15 cellular contexts compared by ENCODE assay signal in the genomic region with DNA sequence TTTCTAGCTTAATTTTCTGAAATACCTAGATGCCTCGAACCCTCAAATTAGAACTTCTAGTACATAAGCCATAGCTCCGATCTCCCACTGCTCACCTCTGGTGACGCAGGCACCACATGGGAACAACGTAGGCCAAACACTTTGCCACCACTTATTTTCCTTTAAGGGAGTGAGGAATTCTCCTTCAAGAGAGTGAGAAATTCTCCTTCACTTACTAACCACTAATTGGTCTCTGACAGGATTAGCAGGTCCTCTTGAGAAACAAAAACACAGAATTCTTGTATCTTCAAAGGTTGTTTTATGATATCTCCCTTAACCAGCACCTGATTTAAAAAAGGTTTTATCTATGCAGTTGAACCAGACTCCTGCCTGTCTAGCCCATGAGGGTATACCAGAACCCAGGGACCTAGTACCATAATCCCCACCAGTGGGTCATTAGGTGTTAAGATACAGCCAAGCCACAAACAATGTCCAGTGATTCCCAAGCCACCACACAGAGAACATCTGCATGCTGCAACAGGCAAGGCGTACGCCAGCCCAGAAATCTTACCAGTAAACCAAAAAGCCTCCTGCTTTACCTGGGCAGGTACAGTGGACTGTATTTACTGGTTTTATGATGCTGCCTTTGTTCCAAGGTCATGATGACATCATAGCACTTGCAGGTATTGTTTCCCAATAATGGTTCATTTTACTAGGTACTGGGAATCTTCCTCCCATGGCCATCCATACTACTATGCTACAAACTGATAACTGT. TPM values are rescaled to one million over a fixed set of nuclear protein-coding genes. Genes with fewer than 3 reads are reported as not detected.
DNase-seq lines count a peak whose midpoint lies in the region; ATAC-seq and TF ChIP-seq lines count a peak whose summit lies in the region.
"Had no signal": no experiment of that assay in that cellular context is flagged by ENCODE, and none has a peak within 500 bp of the region (broad histone marks: within the 10 kb centered on the region; RNA-seq: fewer than 3 reads in every experiment).

No MANE protein-coding gene starts in this region.

- peaks cover 23% of the 10 kb centered on the region for H3K4me1 ChIP-seq in GM23248 (ENCODE audit: insufficient read depth)
- H3K4me1 ChIP-seq in Panc1 (ENCODE audit: control insufficient read depth, insufficient read depth, low read length) = peaks cover 16% of the 10 kb centered on the region
- H3K4me1 ChIP-seq in prostate gland (replicated peaks) = no peaks in the 10 kb centered on the region
- H3K4me1 ChIP-seq in right cardiac atrium (ENCODE audit: control insufficient read depth, insufficient read depth, low read length) = no peaks in the 10 kb centered on the region

- CTCF ChIA-PET in Panc1 (lab: Charles Lee) = no interaction called here

- H3K27ac Mint-ChIP-seq in stimulated activated naive B cell treated with anti-CD40 and anti-IgM and Interleukin-4, amounts not matched to agents 10 μg/mL and 1 μg/mL and 100 μg/mL, for 72 hours = no peak overlapping the region
- H3K27ac Mint-ChIP-seq: activated CD4-positive, alpha-beta T cell treated with anti-CD3 and anti-CD28 coated beads, Interleukin-2, amount 10 ng/mL, durations not matched to agents 24 days and 14 days; activated naive CD8-positive, alpha-beta T cell treated with anti-CD3 and anti-CD28 coated beads, Interleukin-2, amount 50 U/mL, for 24 hours had no signal

- H3K9ac ChIP-seq in GM23248 = 0 out of 2 replicates have a peak overlapping the region, but pooled peaks have one; percentile 17

- H3K4me2 ChIP-seq in GM23248 (ENCODE audit: unreplicated experiment) = peak overlapping the region; percentile 74

- H3K36me3 ChIP-seq in GM23248 (ENCODE audit: low read depth) (no peaks in the 10 kb centered on the region), Panc1 (ENCODE audit: control insufficient read depth, insufficient read depth, low read length) (no peaks in the 10 kb centered on the region), prostate gland (no peaks in the 10 kb centered on the region)
- H3K36me3 ChIP-seq: esophagus squamous epithelium, tibial nerve had no signal

- no peaks in the 10 kb centered on the region; the same call in 1 of the 2 replicates for H3K27me3 ChIP-seq in GM23248 (replicated peaks; ENCODE audit: insufficient read depth)
- H3K27me3 ChIP-seq in Panc1 (ENCODE audit: control insufficient read depth, insufficient read depth, low read length) = no peaks in the 10 kb centered on the region
- H3K27me3 ChIP-seq in prostate gland (replicated peaks; ENCODE audit: insufficient read depth) = no peaks in the 10 kb centered on the region
- no peaks in the 10 kb centered on the region for H3K27me3 ChIP-seq in right cardiac atrium (ENCODE audit: control insufficient read depth, insufficient read depth)
- H3K27me3 ChIP-seq: esophagus squamous epithelium, tibial nerve had no signal

- DNase-seq in GM23248 (peak; percentile 58), Panc1 (ENCODE audit: low read depth, low spot score) (no peak), prostate gland (ENCODE audit: low spot score) (peak; percentile 21), Ammon's horn (ENCODE audit: low spot score) (no peak), NCI-H526 treated with DMSO at 0.1 percent for 48 hours (lab: John Stamatoyannopoulos, UW) (no peak), right cardiac atrium (no peak)
- no peak for DNase-seq in stimulated activated naive B cell treated with anti-CD40 and anti-IgM and Interleukin-4, amounts not matched to agents 10 μg/mL and 1 μg/mL and 100 μg/mL, for 72 hours
- DNase-seq: activated CD4-positive, alpha-beta T cell treated with anti-CD3 and anti-CD28 coated beads, Interleukin-2, amount 10 ng/mL, durations not matched to agents 24 days and 14 days; activated naive CD8-positive, alpha-beta T cell treated with anti-CD3 and anti-CD28 coated beads, Interleukin-2, amount 50 U/mL, for 24 hours; activated T-cell treated with anti-CD3 and anti-CD28 coated beads, Interleukin-2, amount 50 U/mL, for 1 hour; esophagus squamous epithelium had no signal

- H3K79me2 ChIP-seq in GM23248 (ENCODE audit: insufficient read depth) = no peaks in the 10 kb centered on the region

- peaks cover 25% of the 10 kb centered on the region for H3F3A ChIP-seq in GM23248 (ENCODE audit: insufficient read depth)

- in situ Hi-C loops in GM23248 (cut with MboI) = no loop called here
- in situ Hi-C loops in Panc1 (cut with HindIII; ENCODE audit: low pct_unique_long_range_greater_than_20kb, low sequenced_read_pairs) = no loop called here

- H3K9me3 ChIP-seq in GM23248 (ENCODE audit: low read depth) = no peaks in the 10 kb centered on the region
- no peaks in the 10 kb centered on the region for H3K9me3 ChIP-seq in Panc1 (ENCODE audit: control insufficient read depth, insufficient read depth, low read depth, low read length)
- no peaks in the 10 kb centered on the region for H3K9me3 ChIP-seq in prostate gland
- no peaks in the 10 kb centered on the region for H3K9me3 ChIP-seq in right cardiac atrium (ENCODE audit: control insufficient read depth, low read length)
- H3K9me3 ChIP-seq: esophagus squamous epithelium, tibial nerve had no signal

- peaks cover 0 to 3% of the 10 kb centered on the region in 2 donors for H3K9me3 Mint-ChIP-seq in stimulated activated naive B cell treated with anti-CD40 and anti-IgM and Interleukin-4, amounts not matched to agents 10 μg/mL and 1 μg/mL and 100 μg/mL, for 72 hours
- H3K9me3 Mint-ChIP-seq: activated naive CD8-positive, alpha-beta T cell treated with anti-CD3 and anti-CD28 coated beads, Interleukin-2, amount 50 U/mL, for 24 hours had no signal

- H3K4me3 ChIP-seq in GM23248 = peak overlapping the region; percentile 42
- H3K4me3 ChIP-seq in Panc1 (ENCODE audit: low read depth in 2 of 2, low read length in 2 of 2) = no peak overlapping the region
- H3K4me3 ChIP-seq in prostate gland = no peak overlapping the region
- H3K4me3 ChIP-seq in right cardiac atrium (ENCODE audit: low read length) = no peak overlapping the region
- H3K4me3 ChIP-seq: esophagus squamous epithelium, GM12878, tibial nerve had no signal

- WGBS in GM23248 (ENCODE audit: low coverage in 1 of 2, low lambda C conversion rate in 2 of 2, missing lambda C conversion rate in 2 of 2), 2 experiments = 44 to 51% methylated on average over 6 of the region's 6 CpGs
- WGBS in prostate gland = 83% methylated on average over 6 of the region's 6 CpGs
- WGBS in right cardiac atrium = 88% methylated on average over 6 of the region's 6 CpGs

- TF ChIP-seq CTCF in Panc1 (IDR thresholded peaks at IDR 0.05) (no peak), prostate gland (IDR thresholded peaks at IDR 0.05) (no peak)

- peaks cover 0 to 3% of the 10 kb centered on the region in 2 donors for H3K4me1 Mint-ChIP-seq in stimulated activated naive B cell treated with anti-CD40 and anti-IgM and Interleukin-4, amounts not matched to agents 10 μg/mL and 1 μg/mL and 100 μg/mL, for 72 hours
- H3K4me1 Mint-ChIP-seq: IgD-negative memory B cell had no signal

- BruUV-seq in Panc1 (replicated peaks; lab: Mats Ljungman, UMichigan) = no TSS peak

- POLR2A ChIA-PET in Panc1 (lab: Charles Lee) = interaction anchor here (0.7 to 1.0 kb wide), 2 partner anchors 19 to 99 kb away, joined by 3 to 4 read pairs; no protein-coding TSS in a partner anchor

- no peaks in the 10 kb centered on the region for H3K9me2 ChIP-seq in GM23248 (ENCODE audit: insufficient read depth)

- no peak overlapping the region for H2AFZ ChIP-seq in GM23248

- H3K4me3 Mint-ChIP-seq in stimulated activated naive B cell treated with anti-CD40 and anti-IgM and Interleukin-4, amounts not matched to agents 10 μg/mL and 1 μg/mL and 100 μg/mL, for 72 hours = no peak overlapping the region
- H3K4me3 Mint-ChIP-seq: activated naive CD8-positive, alpha-beta T cell treated with anti-CD3 and anti-CD28 coated beads, Interleukin-2, amount 50 U/mL, for 24 hours; IgD-negative memory B cell had no signal

- peaks cover 17 to 26% of the 10 kb centered on the region in 2 donors for H3K27me3 Mint-ChIP-seq in stimulated activated naive B cell treated with anti-CD40 and anti-IgM and Interleukin-4, amounts not matched to agents 10 μg/mL and 1 μg/mL and 100 μg/mL, for 72 hours

- TF ChIP-seq POLR2A in prostate gland (IDR thresholded peaks at IDR 0.05) = no peak

- ATAC-seq in Panc1 = peak; percentile 73
- ATAC-seq in esophagus mucosa = peak; percentile 71
- ATAC-seq in stimulated activated naive B cell treated with anti-CD40 and anti-IgM and Interleukin-4, amounts not matched to agents 10 μg/mL and 1 μg/mL and 100 μg/mL, for 72 hours (replicated peaks) = no peak
- ATAC-seq in right cardiac atrium = no peak
- ATAC-seq: activated naive CD8-positive, alpha-beta T cell treated with anti-CD3 and anti-CD28 coated beads, Interleukin-2, amount 50 U/mL, for 24 hours; GM12878 had no signal

- H3K27ac ChIP-seq in GM23248 = peak overlapping the region; percentile 44
- H3K27ac ChIP-seq in Panc1 (ENCODE audit: low read length) = peak overlapping the region; percentile 77
- H3K27ac ChIP-seq in prostate gland = no peak overlapping the region
- H3K27ac ChIP-seq in right cardiac atrium (ENCODE audit: low read length) = no peak overlapping the region

- H3K36me3 Mint-ChIP-seq in stimulated activated naive B cell treated with anti-CD40 and anti-IgM and Interleukin-4, amounts not matched to agents 10 μg/mL and 1 μg/mL and 100 μg/mL, for 72 hours = no peaks in the 10 kb centered on the region

- no peaks in the 10 kb centered on the region for H4K20me1 ChIP-seq in GM23248 (ENCODE audit: insufficient read depth)

- intact Hi-C loops in Panc1 (cut with micrococcal nuclease; ENCODE audit: unreplicated experiment) = no loop called here
- intact Hi-C loops in prostate gland (cut with DNase I) = loop anchor here (10.0 kb wide), 1 partner anchor 62 kb away; no protein-coding TSS in a partner anchor
- intact Hi-C loops in right cardiac atrium (cut with DNase I) = no loop called here

RNA-seq across cellular contexts. Expression of gene CXADR, which starts 20.3 kb away (rescaled TPM):
- total RNA-seq in GM23248 (2014; rRNA removed; shearing (Covaris generic)) = not detected in 2 replicates
- 0.23 TPM in 1 of 2 replicates, not detected in the other for polyA plus RNA-seq in GM23248 (2016; fragmentation: Nextera tagmentation; extraction: Ambion mirVana)
- total RNA-seq in Panc1 (2021; ENCODE audit: unreplicated experiment) = 24.7 TPM
- polyA plus RNA-seq in Panc1 (2012; ENCODE audit: insufficient read length) = 12.0 TPM
- 34.9 TPM for total RNA-seq in esophagus mucosa
- 100 to 1,000 TPM in 1 of 2 donors, 10 to 100 TPM in 1; 93.0 to 127 TPM for total RNA-seq in prostate gland
- total RNA-seq in right cardiac atrium = 10 to 100 TPM; 13.8 to 22.5 (median 19.9) TPM
- 7.3 TPM for polyA plus RNA-seq in right cardiac atrium
- polyA plus RNA-seq: IgD-negative memory B cell had no signal

Comparison
In these comparisons a context has a peak if more than half of its experiments do, and no peak if none do; other contexts are left out.
1. DNase-seq: peak in GM23248 (single experiment) and prostate gland (single experiment); none in Panc1 (single experiment), Ammon's horn (single experiment), NCI-H526 treated with DMSO at 0.1 percent for 48 hours (single experiment), stimulated activated naive B cell treated with anti-CD40 and anti-IgM and Interleukin-4, amounts not matched to agents 10 μg/mL and 1 μg/mL and 100 μg/mL, for 72 hours (single experiment) and right cardiac atrium (0 of 3).
2. H3K27ac ChIP-seq: peak in GM23248 (single experiment) and Panc1 (single experiment); none in prostate gland (0 of 2) and right cardiac atrium (single experiment).
3. ATAC-seq: peak in Panc1 (single experiment) and esophagus mucosa (single experiment); none in stimulated activated naive B cell treated with anti-CD40 and anti-IgM and Interleukin-4, amounts not matched to agents 10 μg/mL and 1 μg/mL and 100 μg/mL, for 72 hours (0 of 2) and right cardiac atrium (0 of 2).
4. RNA of gene CXADR, which starts 20.3 kb away (total RNA-seq): 93.0 to 127 TPM in prostate gland, 34.9 TPM in esophagus mucosa (single experiment), 24.7 TPM in Panc1 (single experiment) and 13.8 to 22.5 TPM in right cardiac atrium; not detected in GM23248; every median in the first group is over 10 times any median in the second.